10 cellular contexts compared by ENCODE assay signal in genomic region chr1:31669433-31669785, GRCh38. TPM values are rescaled to one million over a fixed set of nuclear protein-coding genes. Genes with fewer than 3 reads are reported as not detected.
DNase-seq lines count a peak whose midpoint lies in the region; ATAC-seq and TF ChIP-seq lines count a peak whose summit lies in the region.
"Had no signal": no experiment of that assay in that cellular context is flagged by ENCODE, and none has a peak within 500 bp of the region (broad histone marks: within the 10 kb centered on the region; RNA-seq: fewer than 3 reads in every experiment).

No MANE protein-coding gene starts in this region.

- peaks cover 48% of the 10 kb centered on the region for H3K27me3 Mint-ChIP-seq in T-helper 17 cell

- peaks cover 15% of the 10 kb centered on the region for H3K4me1 Mint-ChIP-seq in T-helper 17 cell

- H3K4me1 ChIP-seq in gastroesophageal sphincter (peaks cover 0 to 100% (median 26%) of the 10 kb centered on the region in 3 donors), sigmoid colon (peaks cover 0 to 90% (median 76%) of the 10 kb centered on the region in 4 donors)

- ATAC-seq in T-helper 17 cell (no peak), gastroesophageal sphincter (no peak), HG03442 (IDR thresholded peaks at IDR 0.05; ENCODE audit: unreplicated experiment) (no peak)
- ATAC-seq in activated naive CD4-positive, alpha-beta T cell treated with anti-CD3 and anti-CD28 coated beads, Interleukin-2, amount 50 U/mL, for 72 hours = no peak

- TF ChIP-seq POLR2A in gastroesophageal sphincter (IDR thresholded peaks at IDR 0.05) = no peak
- no peak for TF ChIP-seq POLR2A in sigmoid colon (IDR thresholded peaks at IDR 0.05)

- TF ChIP-seq CTCF in gastroesophageal sphincter (IDR thresholded peaks at IDR 0.05) (no peak), sigmoid colon (IDR thresholded peaks at IDR 0.05) (no peak)

- WGBS in gastroesophageal sphincter (ENCODE audit: low coverage in 1 of 2), 2 donors = 44 to 58% methylated on average over 2 to 3 of the region's 7 CpGs
- 17 to 61% methylated on average over 7 of the region's 7 CpGs for WGBS in sigmoid colon, 2 donors

- peaks cover 0 to 15% of the 10 kb centered on the region in 2 donors for H3K36me3 ChIP-seq in gastroesophageal sphincter
- H3K36me3 ChIP-seq in sigmoid colon = peaks cover 0 to 20% (median 3%) of the 10 kb centered on the region in 4 donors

- no peaks in the 10 kb centered on the region for H3K9me3 ChIP-seq in T-helper 17 cell (ENCODE audit: control insufficient read depth, low read length, poor library complexity, severe bottlenecking)
- no peaks in the 10 kb centered on the region for H3K9me3 ChIP-seq in gastroesophageal sphincter
- no peaks in the 10 kb centered on the region for H3K9me3 ChIP-seq in sigmoid colon

- H3K4me3 Mint-ChIP-seq in T-helper 17 cell = peak overlapping the region; percentile 63

- DNase-seq in DMS 273 treated with DMSO at 0.1 percent for 48 hours (lab: John Stamatoyannopoulos, UW) (peak; percentile 78), T-helper 17 cell (no peak), sigmoid colon (no peak), GDM1 (lab: John Stamatoyannopoulos, UW) (no peak), DMS79 treated with DMSO at 0.1 percent for 48 hours (lab: John Stamatoyannopoulos, UW) (no peak)
- no peak for DNase-seq in activated naive CD4-positive, alpha-beta T cell treated with anti-CD3 and anti-CD28 coated beads, Interleukin-2, amount 50 U/mL, for 72 hours (ENCODE audit: low spot score in 2 of 2)
- DNase-seq: SW 1271 had no signal

- peak overlapping the region; percentile 68 for H3K27ac Mint-ChIP-seq in T-helper 17 cell
- H3K27ac Mint-ChIP-seq in activated naive CD4-positive, alpha-beta T cell treated with anti-CD3 and anti-CD28 coated beads, Interleukin-2, amount 50 U/mL, for 72 hours = no peak overlapping the region
- H3K27ac Mint-ChIP-seq: CD4-positive, alpha-beta T cell had no signal

- H3K27ac ChIP-seq in gastroesophageal sphincter (peak overlapping the region in 3 of 4 donors; percentile 60 to 81 (median 78)), sigmoid colon (peak overlapping the region; percentile 77 to 82 (median 80))

- H3K9me3 Mint-ChIP-seq in activated naive CD4-positive, alpha-beta T cell treated with anti-CD3 and anti-CD28 coated beads, Interleukin-2, amount 50 U/mL, for 72 hours = no peaks in the 10 kb centered on the region
- H3K9me3 Mint-ChIP-seq: CD4-positive, alpha-beta T cell had no signal

- TF ChIP-seq EP300 in gastroesophageal sphincter (IDR thresholded peaks at IDR 0.05) (no peak), sigmoid colon (IDR thresholded peaks at IDR 0.05) (no peak)

- peaks cover 9% of the 10 kb centered on the region for H3K36me3 Mint-ChIP-seq in T-helper 17 cell (ENCODE audit: low read depth)
- no peaks in the 10 kb centered on the region for H3K36me3 Mint-ChIP-seq in activated naive CD4-positive, alpha-beta T cell treated with anti-CD3 and anti-CD28 coated beads, Interleukin-2, amount 50 U/mL, for 72 hours

- intact Hi-C loops in sigmoid colon (cut with DNase I) = loop anchor here (2.0 to 10.0 kb wide), 2 partner anchors 45 to 295 kb away; no protein-coding TSS in a partner anchor

- H3K4me3 ChIP-seq in gastroesophageal sphincter (peak overlapping the region in 1 of 2 donors; percentile 37), sigmoid colon (peak overlapping the region in 3 of 4 donors; percentile 26 to 32 (median 28))

- H3K27me3 ChIP-seq in gastroesophageal sphincter (no peaks in the 10 kb centered on the region), sigmoid colon (no peaks in the 10 kb centered on the region)

RNA-seq across cellular contexts. Expression of gene PEF1, which starts 24.7 kb away (rescaled TPM):
- 10 to 100 TPM; 44.0 to 47.6 TPM for total RNA-seq in T-helper 17 cell
- total RNA-seq in gastroesophageal sphincter = 100 to 1,000 TPM in 1 of 4 donors, 10 to 100 TPM in 3; 71.3 to 109 (median 88.7) TPM
- total RNA-seq in sigmoid colon = 10 to 100 TPM; 52.9 to 87.4 (median 65.7) TPM
- polyA plus RNA-seq in sigmoid colon = 10 to 100 TPM; 56.5 to 74.2 (median 66.4) TPM
- total RNA-seq in activated naive CD4-positive, alpha-beta T cell treated with anti-CD3 and anti-CD28 coated beads, Interleukin-2, amount 50 U/mL, for 72 hours = 10 to 100 TPM; 55.4 to 55.8 TPM

RNA-seq across cellular contexts. Expression of gene COL16A1, which starts 34.4 kb away (rescaled TPM):
- total RNA-seq in T-helper 17 cell (not detected), gastroesophageal sphincter (100 to 1,000 TPM in 3 of 4 donors, 10 to 100 TPM in 1; 67.2 to 169 (median 149) TPM), sigmoid colon (100 to 1,000 TPM in 2 of 4 donors, 10 to 100 TPM in 2; 43.1 to 271 (median 98.8) TPM)
- 10 to 100 TPM in 1 of 3 donors, 1 to 10 TPM in 2; 4.6 to 23.4 (median 4.8) TPM for polyA plus RNA-seq in sigmoid colon
- under 1 TPM in 1 of 2 donors, not detected in 1; 0.21 TPM for total RNA-seq in activated naive CD4-positive, alpha-beta T cell treated with anti-CD3 and anti-CD28 coated beads, Interleukin-2, amount 50 U/mL, for 72 hours
- total RNA-seq: CD4-positive, alpha-beta T cell had no signal

RNA-seq across cellular contexts. Expression of gene HCRTR1, which starts 51.9 kb away (rescaled TPM):
- total RNA-seq in T-helper 17 cell (not detected), gastroesophageal sphincter (under 1 TPM in 3 of 4 donors, not detected in 1; 0.23 to 0.82 (median 0.67) TPM), sigmoid colon (not detected)
- polyA plus RNA-seq in sigmoid colon = under 1 TPM in 1 of 3 donors, not detected in 2; 0.03 TPM
- total RNA-seq in activated naive CD4-positive, alpha-beta T cell treated with anti-CD3 and anti-CD28 coated beads, Interleukin-2, amount 50 U/mL, for 72 hours = not detected
- total RNA-seq: CD4-positive, alpha-beta T cell had no signal

Comparison
In these comparisons a context has a peak if more than half of its experiments do, and no peak if none do; other contexts are left out.
1. RNA of gene COL16A1, which starts 34.4 kb away (total RNA-seq): 67.2 to 169 TPM in gastroesophageal sphincter and 43.1 to 271 TPM in sigmoid colon; 0.21 TPM in activated naive CD4-positive, alpha-beta T cell treated with anti-CD3 and anti-CD28 coated beads, Interleukin-2, amount 50 U/mL, for 72 hours and not detected in T-helper 17 cell; every median in the first group is over 10 times any median in the second.